Comparison of ENCODE assay signal across 8 cellular contexts in the genomic region with DNA sequence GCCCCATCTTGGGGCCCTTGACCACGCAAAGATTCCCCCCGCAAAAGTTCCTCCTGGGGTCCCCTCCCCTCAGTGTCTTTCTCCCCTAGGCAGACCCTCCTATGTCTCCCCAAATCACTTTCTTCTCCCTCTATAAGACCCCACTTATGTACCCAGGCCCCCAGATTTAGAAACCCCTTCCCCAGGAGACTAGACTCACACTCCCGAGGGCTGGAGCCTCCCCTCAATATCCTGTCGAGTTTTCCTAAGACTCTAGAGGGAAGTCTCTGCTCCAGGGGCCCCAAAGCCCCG. TPM values are rescaled to one million over a fixed set of nuclear protein-coding genes. Genes with fewer than 3 reads are reported as not detected.
A peak's percentile ranks its signal among the peaks of the same experiment; 100 is the strongest.
DNase-seq lines count a peak whose midpoint lies in the region; ATAC-seq and TF ChIP-seq lines count a peak whose summit lies in the region.

No MANE protein-coding gene starts in this region.

- no peak for TF ChIP-seq POLR2A in ovary (IDR thresholded peaks at IDR 0.05)

- peak overlapping the region; percentile 82 for H3K4me3 Mint-ChIP-seq in Calu3 (ENCODE audit: low read depth, unreplicated experiment)

- H3K36me3 ChIP-seq in PC-3 (ENCODE audit: low read depth, low read length) (peaks cover 9% of the 10 kb centered on the region), ovary (no peaks in the 10 kb centered on the region)

- H3K27me3 ChIP-seq in PC-3 (ENCODE audit: low read length), result no peaks in the 10 kb centered on the region
- no peaks in the 10 kb centered on the region for H3K27me3 ChIP-seq in ovary

- peaks cover 23% of the 10 kb centered on the region for H3K4me1 ChIP-seq in PC-3 (ENCODE audit: insufficient read depth, low read length)
- peaks cover 20% of the 10 kb centered on the region for H3K4me1 ChIP-seq in ovary (ENCODE audit: insufficient read depth)

- peak overlapping the region; percentile 93 for H3K9ac ChIP-seq in PC-3 (ENCODE audit: low read length)

- no peak for DNase-seq in Calu3
- no peak for DNase-seq in PC-3
- no peak for DNase-seq in epithelial cell of proximal tubule (ENCODE audit: low read depth)
- no peak for DNase-seq in ovary
- no peak for DNase-seq in effector CD4-positive, alpha-beta T cell
- no peak for DNase-seq in omental fat pad (ENCODE audit: low spot score)
- no peak for DNase-seq in GF-D8 (lab: John Stamatoyannopoulos, UW)

- no TSS peak for BruUV-seq in Calu3 (replicated peaks; lab: Mats Ljungman, UMichigan)
- no TSS peak for BruUV-seq in PC-3 (replicated peaks; lab: Mats Ljungman, UMichigan)

- 1 to 2% (median 2%) methylated on average over 5 of the region's 5 CpGs for WGBS in ovary, 3 donors

- no peaks in the 10 kb centered on the region for H3K9me2 ChIP-seq in PC-3 (replicated peaks; ENCODE audit: low read length)

- TF ChIP-seq CTCF in Calu3 (IDR thresholded peaks at IDR 0.05; ENCODE audit: unreplicated experiment), result no peak
- TF ChIP-seq CTCF in PC-3 (conservative IDR thresholded peaks at IDR 0.05; ENCODE audit: low read depth, low read length), result no peak
- no peak for TF ChIP-seq CTCF in epithelial cell of proximal tubule (conservative IDR thresholded peaks at IDR 0.05; ENCODE audit: low read depth, low read length)
- TF ChIP-seq CTCF in ovary (IDR thresholded peaks at IDR 0.05), result no peak
- TF ChIP-seq CTCF in omental fat pad (IDR thresholded peaks at IDR 0.05), result no peak

- peak overlapping the region; percentile 86 for H3K27ac ChIP-seq in PC-3 (ENCODE audit: low read length)
- H3K27ac ChIP-seq in ovary, result peak overlapping the region; percentile 82 to 90

- H3K9me3 Mint-ChIP-seq in Calu3 (ENCODE audit: low read depth, unreplicated experiment), result no peaks in the 10 kb centered on the region

- no peaks in the 10 kb centered on the region for H3F3A ChIP-seq in PC-3 (ENCODE audit: low read length, unreplicated experiment)

- TF ChIP-seq EP300 in ovary (IDR thresholded peaks at IDR 0.05), result no peak

- H3K9me3 ChIP-seq in PC-3 (ENCODE audit: low read length) (no peaks in the 10 kb centered on the region), ovary (no peaks in the 10 kb centered on the region)

- H3K79me2 ChIP-seq in PC-3 (ENCODE audit: low read length), result peaks cover 61% of the 10 kb centered on the region

- no peak overlapping the region for H2AFZ ChIP-seq in PC-3 (ENCODE audit: low read length)

- H3K4me2 ChIP-seq in PC-3 (ENCODE audit: low read length), result peak overlapping the region; percentile 98

- peak overlapping the region; percentile 83 for H3K27ac Mint-ChIP-seq in Calu3 (ENCODE audit: unreplicated experiment)

- H3K4me3 ChIP-seq in PC-3 (ENCODE audit: low read length), result peak overlapping the region; percentile 91
- peak overlapping the region; percentile 86 for H3K4me3 ChIP-seq in epithelial cell of proximal tubule (ENCODE audit: low read depth, low read length)
- H3K4me3 ChIP-seq in ovary, result peak overlapping the region; percentile 92

- H3K4me1 Mint-ChIP-seq in Calu3 (ENCODE audit: low read depth, unreplicated experiment), result peaks cover 40% of the 10 kb centered on the region

- intact Hi-C loops in Calu3 (cut with micrococcal nuclease; ENCODE audit: unreplicated experiment) (no loop called here), PC-3 (cut with micrococcal nuclease) (loop anchor here (5.0 kb wide), 1 partner anchor 40 kb away; no protein-coding TSS in a partner anchor), ovary (cut with DNase I) (no loop called here)

- CTCF ChIA-PET in Calu3 (lab: Charles Lee) (interaction anchor here (0.9 to 1.0 kb wide), 2 partner anchors 29 to 53 kb away, joined by 3 to 4 read pairs; no protein-coding TSS in a partner anchor), PC-3 (lab: Charles Lee) (no interaction called here)

- ATAC-seq in PC-3, result no peak
- no peak for ATAC-seq in HG02623 (IDR thresholded peaks at IDR 0.05; ENCODE audit: unreplicated experiment)
- ATAC-seq in omental fat pad (ENCODE audit: low FRiP score), result no peak

- no peaks in the 10 kb centered on the region for H3K27me3 Mint-ChIP-seq in Calu3 (ENCODE audit: unreplicated experiment)

- peaks cover 81% of the 10 kb centered on the region for H3K36me3 Mint-ChIP-seq in Calu3 (ENCODE audit: insufficient read depth, unreplicated experiment)

- H4K20me1 ChIP-seq in PC-3 (ENCODE audit: low read length), result peaks cover 11% of the 10 kb centered on the region

- POLR2A ChIA-PET in PC-3 (lab: Charles Lee; ENCODE audit: unreplicated experiment), result no interaction called here

RNA-seq across cellular contexts. Expression of gene SLC1A5, which starts 1.4 kb away (rescaled TPM):
- total RNA-seq in Calu3 (2022), result 237 and 250 TPM in 2 replicates
- 97.4 and 117 TPM in 2 replicates for total RNA-seq in PC-3 (2014; rRNA removed)
- total RNA-seq in epithelial cell of proximal tubule, result 85.1 and 197 TPM in 2 replicates
- total RNA-seq in ovary, result 100 to 1,000 TPM in 1 of 7 donors, 10 to 100 TPM in 6; 42.4 to 339 (median 65.1) TPM
- polyA plus RNA-seq in ovary, result 10 to 100 TPM; 26.8 to 47.9 TPM
- 100 to 1,000 TPM in 3 of 4 donors, 10 to 100 TPM in 1; 86.7 to 158 (median 140) TPM for total RNA-seq in omental fat pad

RNA-seq across cellular contexts. Expression of gene STRN4, which starts 40.7 kb away (rescaled TPM):
- total RNA-seq in Calu3 (2022), result 149 and 151 TPM in 2 replicates
- total RNA-seq in PC-3 (2014; rRNA removed), result 62.7 and 83.9 TPM in 2 replicates
- 62.1 and 95.0 TPM in 2 replicates for total RNA-seq in epithelial cell of proximal tubule
- 10 to 100 TPM; 37.3 to 85.3 (median 59.1) TPM for total RNA-seq in ovary
- polyA plus RNA-seq in ovary, result 10 to 100 TPM; 34.8 to 59.3 TPM
- total RNA-seq in omental fat pad, result 10 to 100 TPM; 33.6 to 92.3 (median 64.7) TPM

RNA-seq across cellular contexts. Expression of gene FKRP, which starts 41.1 kb away (rescaled TPM):
- 33.7 and 35.0 TPM in 2 replicates for total RNA-seq in Calu3 (2022)
- 14.3 and 18.4 TPM in 2 replicates for total RNA-seq in PC-3 (2014; rRNA removed)
- total RNA-seq in epithelial cell of proximal tubule, result 20.3 and 27.8 TPM in 2 replicates
- total RNA-seq in ovary, result 10 to 100 TPM; 10.9 to 24.4 (median 19.0) TPM
- 10 to 100 TPM; 10.7 to 12.0 TPM for polyA plus RNA-seq in ovary
- 10 to 100 TPM in 3 of 4 donors, 1 to 10 TPM in 1; 9.2 to 20.5 (median 13.9) TPM for total RNA-seq in omental fat pad
